Comparison of ENCODE assay signal across 1 cellular context in genomic region chr15:66961407-66961884, GRCh38.
TF ChIP-seq lines count a peak whose summit lies in the region.

No MANE protein-coding gene starts in this region.

TF ChIP-seq in HEK293, 187 proteins besides CTCF, POLR2A, EP300 and RAD21 (continued from another document and continues in another):
- no peak for TF ChIP-seq BCL6B (tag by site-specific recombination; IDR thresholded peaks at IDR 0.05)
- TF ChIP-seq KLF1 (tag by site-specific recombination; IDR thresholded peaks at IDR 0.05) = no peak
- TF ChIP-seq ZNF239 (tag by site-specific recombination; IDR thresholded peaks at IDR 0.05) = no peak
- TF ChIP-seq GLIS1 (tag by site-specific recombination; IDR thresholded peaks at IDR 0.05) = peak; percentile 47; the same call in 1 of the 2 replicates
- TF ChIP-seq, protein P1, sequence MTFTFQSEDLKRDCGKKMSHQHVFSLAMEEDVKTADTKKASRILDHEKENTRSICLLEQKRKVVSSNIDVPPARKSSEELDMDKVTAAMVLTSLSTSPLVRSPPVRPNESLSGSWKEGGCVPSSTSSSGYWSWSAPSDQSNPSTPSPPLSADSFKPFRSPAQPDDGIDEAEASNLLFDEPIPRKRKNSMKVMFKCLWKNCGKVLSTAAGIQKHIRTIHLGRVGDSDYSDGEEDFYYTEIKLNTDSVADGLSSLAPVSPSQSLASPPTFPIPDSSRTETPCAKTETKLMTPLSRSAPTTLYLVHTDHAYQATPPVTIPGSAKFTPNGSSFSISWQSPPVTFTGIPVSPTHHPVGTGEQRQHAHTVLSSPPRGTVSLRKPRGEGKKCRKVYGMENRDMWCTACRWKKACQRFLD (tag by site-specific recombination; IDR thresholded peaks at IDR 0.05) = no peak
- no peak for TF ChIP-seq ZNF488 (tag by site-specific recombination; IDR thresholded peaks at IDR 0.05)
- TF ChIP-seq ZNF843 (tag by site-specific recombination; IDR thresholded peaks at IDR 0.05) = no peak
- no peak for TF ChIP-seq ZNF112 (tag by site-specific recombination; IDR thresholded peaks at IDR 0.05)
- no peak for TF ChIP-seq GLIS2 (tag by site-specific recombination; IDR thresholded peaks at IDR 0.05)
- no peak for TF ChIP-seq ZNF660 (tag by site-specific recombination; IDR thresholded peaks at IDR 0.05)
- TF ChIP-seq ZNF664 (tag by site-specific recombination; IDR thresholded peaks at IDR 0.05) = no peak
- no peak for TF ChIP-seq ZNF184 (tag by site-specific recombination; IDR thresholded peaks at IDR 0.05)
- TF ChIP-seq ZNF555 (tag by site-specific recombination; conservative IDR thresholded peaks at IDR 0.05) = no peak
- TF ChIP-seq KLF7 (tag by site-specific recombination; IDR thresholded peaks at IDR 0.05; ENCODE audit: borderline replicate concordance) = no peak
- TF ChIP-seq ZNF366 (tag by site-specific recombination; conservative IDR thresholded peaks at IDR 0.05) = no peak
- TF ChIP-seq ZNF302 (tag by site-specific recombination; IDR thresholded peaks at IDR 0.05; ENCODE audit: low read depth) = no peak
- no peak for TF ChIP-seq ZBTB7A (tag by site-specific recombination; IDR thresholded peaks at IDR 0.05; ENCODE audit: low read depth)
- no peak for TF ChIP-seq ZNF16 (tag by site-specific recombination; IDR thresholded peaks at IDR 0.05; ENCODE audit: low read depth)
- TF ChIP-seq, protein P2, sequence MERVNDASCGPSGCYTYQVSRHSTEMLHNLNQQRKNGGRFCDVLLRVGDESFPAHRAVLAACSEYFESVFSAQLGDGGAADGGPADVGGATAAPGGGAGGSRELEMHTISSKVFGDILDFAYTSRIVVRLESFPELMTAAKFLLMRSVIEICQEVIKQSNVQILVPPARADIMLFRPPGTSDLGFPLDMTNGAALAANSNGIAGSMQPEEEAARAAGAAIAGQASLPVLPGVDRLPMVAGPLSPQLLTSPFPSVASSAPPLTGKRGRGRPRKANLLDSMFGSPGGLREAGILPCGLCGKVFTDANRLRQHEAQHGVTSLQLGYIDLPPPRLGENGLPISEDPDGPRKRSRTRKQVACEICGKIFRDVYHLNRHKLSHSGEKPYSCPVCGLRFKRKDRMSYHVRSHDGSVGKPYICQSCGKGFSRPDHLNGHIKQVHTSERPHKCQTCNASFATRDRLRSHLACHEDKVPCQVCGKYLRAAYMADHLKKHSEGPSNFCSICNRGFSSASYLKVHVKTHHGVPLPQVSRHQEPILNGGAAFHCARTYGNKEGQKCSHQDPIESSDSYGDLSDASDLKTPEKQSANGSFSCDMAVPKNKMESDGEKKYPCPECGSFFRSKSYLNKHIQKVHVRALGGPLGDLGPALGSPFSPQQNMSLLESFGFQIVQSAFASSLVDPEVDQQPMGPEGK (tag by site-specific recombination; IDR thresholded peaks at IDR 0.05) = peak; percentile 48; the same call in 1 of the 2 replicates
- TF ChIP-seq ZSCAN30 (tag by site-specific recombination; IDR thresholded peaks at IDR 0.05) = no peak
- TF ChIP-seq ZBTB44 (tag by site-specific recombination; IDR thresholded peaks at IDR 0.05) = no peak
- TF ChIP-seq ZFP69B (tag by site-specific recombination; IDR thresholded peaks at IDR 0.05) = peak; percentile 27; the same call in 1 of the 2 replicates
- TF ChIP-seq ZNF433 (tag by site-specific recombination; IDR thresholded peaks at IDR 0.05; ENCODE audit: low read depth) = no peak
- TF ChIP-seq HOXA7 (CRISPR knock-in tag; IDR thresholded peaks at IDR 0.05; ENCODE audit: borderline replicate concordance) = no peak
- TF ChIP-seq GLI2 (tag by site-specific recombination; IDR thresholded peaks at IDR 0.05; ENCODE audit: borderline replicate concordance, low read depth) = no peak
- TF ChIP-seq ZNF169 (tag by site-specific recombination; IDR thresholded peaks at IDR 0.05) = no peak
- TF ChIP-seq ZNF350 (tag by site-specific recombination; IDR thresholded peaks at IDR 0.05) = no peak
- TF ChIP-seq SALL2 (tag by site-specific recombination; IDR thresholded peaks at IDR 0.05; ENCODE audit: borderline replicate concordance) = no peak
- TF ChIP-seq, protein P3, sequence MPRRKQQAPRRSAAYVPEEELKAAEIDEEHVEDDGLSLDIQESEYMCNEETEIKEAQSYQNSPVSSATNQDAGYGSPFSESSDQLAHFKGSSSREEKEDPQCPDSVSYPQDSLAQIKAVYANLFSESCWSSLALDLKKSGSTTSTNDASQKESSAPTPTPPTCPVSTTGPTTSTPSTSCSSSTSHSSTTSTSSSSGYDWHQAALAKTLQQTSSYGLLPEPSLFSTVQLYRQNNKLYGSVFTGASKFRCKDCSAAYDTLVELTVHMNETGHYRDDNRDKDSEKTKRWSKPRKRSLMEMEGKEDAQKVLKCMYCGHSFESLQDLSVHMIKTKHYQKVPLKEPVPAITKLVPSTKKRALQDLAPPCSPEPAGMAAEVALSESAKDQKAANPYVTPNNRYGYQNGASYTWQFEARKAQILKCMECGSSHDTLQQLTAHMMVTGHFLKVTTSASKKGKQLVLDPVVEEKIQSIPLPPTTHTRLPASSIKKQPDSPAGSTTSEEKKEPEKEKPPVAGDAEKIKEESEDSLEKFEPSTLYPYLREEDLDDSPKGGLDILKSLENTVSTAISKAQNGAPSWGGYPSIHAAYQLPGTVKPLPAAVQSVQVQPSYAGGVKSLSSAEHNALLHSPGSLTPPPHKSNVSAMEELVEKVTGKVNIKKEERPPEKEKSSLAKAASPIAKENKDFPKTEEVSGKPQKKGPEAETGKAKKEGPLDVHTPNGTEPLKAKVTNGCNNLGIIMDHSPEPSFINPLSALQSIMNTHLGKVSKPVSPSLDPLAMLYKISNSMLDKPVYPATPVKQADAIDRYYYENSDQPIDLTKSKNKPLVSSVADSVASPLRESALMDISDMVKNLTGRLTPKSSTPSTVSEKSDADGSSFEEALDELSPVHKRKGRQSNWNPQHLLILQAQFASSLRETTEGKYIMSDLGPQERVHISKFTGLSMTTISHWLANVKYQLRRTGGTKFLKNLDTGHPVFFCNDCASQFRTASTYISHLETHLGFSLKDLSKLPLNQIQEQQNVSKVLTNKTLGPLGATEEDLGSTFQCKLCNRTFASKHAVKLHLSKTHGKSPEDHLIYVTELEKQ (tag by site-specific recombination; IDR thresholded peaks at IDR 0.05; ENCODE audit: borderline replicate concordance) = no peak
- TF ChIP-seq ZNF501 (tag by site-specific recombination; IDR thresholded peaks at IDR 0.05) = no peak
- TF ChIP-seq ZNF341 (tag by site-specific recombination; IDR thresholded peaks at IDR 0.05; ENCODE audit: low read depth) = no peak
- TF ChIP-seq, protein P4, sequence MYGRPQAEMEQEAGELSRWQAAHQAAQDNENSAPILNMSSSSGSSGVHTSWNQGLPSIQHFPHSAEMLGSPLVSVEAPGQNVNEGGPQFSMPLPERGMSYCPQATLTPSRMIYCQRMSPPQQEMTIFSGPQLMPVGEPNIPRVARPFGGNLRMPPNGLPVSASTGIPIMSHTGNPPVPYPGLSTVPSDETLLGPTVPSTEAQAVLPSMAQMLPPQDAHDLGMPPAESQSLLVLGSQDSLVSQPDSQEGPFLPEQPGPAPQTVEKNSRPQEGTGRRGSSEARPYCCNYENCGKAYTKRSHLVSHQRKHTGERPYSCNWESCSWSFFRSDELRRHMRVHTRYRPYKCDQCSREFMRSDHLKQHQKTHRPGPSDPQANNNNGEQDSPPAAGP (tag by site-specific recombination; IDR thresholded peaks at IDR 0.05) = no peak
- TF ChIP-seq ZBTB21 (tag by site-specific recombination; IDR thresholded peaks at IDR 0.05) = peak; percentile 66; the same call in 1 of the 2 replicates
- no peak for TF ChIP-seq ZNF639 (tag by site-specific recombination; IDR thresholded peaks at IDR 0.05)
- TF ChIP-seq ZNF148 (tag by site-specific recombination; IDR thresholded peaks at IDR 0.05; ENCODE audit: borderline replicate concordance) = no peak
- TF ChIP-seq ZNF530 (tag by site-specific recombination; IDR thresholded peaks at IDR 0.05; ENCODE audit: low read depth) = no peak
- no peak for TF ChIP-seq ZNF777 (tag by site-specific recombination; IDR thresholded peaks at IDR 0.05; ENCODE audit: borderline replicate concordance)
- TF ChIP-seq ZNF280C (tag by site-specific recombination; IDR thresholded peaks at IDR 0.05) = no peak
- no peak for TF ChIP-seq ZNF248 (tag by site-specific recombination; IDR thresholded peaks at IDR 0.05)
- TF ChIP-seq ZNF214 (tag by site-specific recombination; IDR thresholded peaks at IDR 0.05; ENCODE audit: borderline replicate concordance) = no peak
- TF ChIP-seq ZSCAN23 (tag by site-specific recombination; IDR thresholded peaks at IDR 0.05) = no peak
- TF ChIP-seq ZNF623 (tag by site-specific recombination; IDR thresholded peaks at IDR 0.05) = no peak
- TF ChIP-seq ZNF701 (tag by site-specific recombination; IDR thresholded peaks at IDR 0.05) = no peak
- no peak for TF ChIP-seq HOXC10 (CRISPR knock-in tag; IDR thresholded peaks at IDR 0.05)
- no peak for TF ChIP-seq ZNF624 (tag by site-specific recombination; IDR thresholded peaks at IDR 0.05)
- TF ChIP-seq ZBTB48 (tag by site-specific recombination; IDR thresholded peaks at IDR 0.05) = 0 out of 2 replicates have a peak, but pooled peaks have one; percentile 24
- no peak for TF ChIP-seq ZNF626 (tag by site-specific recombination; IDR thresholded peaks at IDR 0.05)
